In the genomic region with DNA sequence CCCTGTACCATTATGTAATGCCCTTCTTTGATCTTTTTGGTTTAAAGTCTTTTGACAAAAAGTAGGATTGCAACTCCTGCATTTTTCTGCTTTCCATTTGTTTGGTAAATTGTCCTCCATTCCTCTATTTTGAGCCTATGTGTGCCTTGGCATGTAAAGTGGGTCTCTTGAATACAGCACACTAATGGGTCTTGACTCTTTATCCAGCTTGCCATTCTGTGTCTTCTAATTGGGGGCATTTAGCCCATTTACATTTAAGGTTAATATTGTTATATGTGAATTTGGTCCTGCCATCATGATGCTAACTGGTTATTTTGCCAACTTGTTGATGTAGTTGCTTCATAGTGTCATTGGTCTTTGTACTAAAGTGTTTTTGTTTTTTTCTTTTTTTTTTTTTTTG, we compare ENCODE assay signal across 25 cellular contexts.
"Had no signal": no experiment of that assay in that cellular context is flagged by ENCODE, and none has a peak within 500 bp of the region (broad histone marks: within the 10 kb centered on the region; RNA-seq: fewer than 3 reads in every experiment).

No MANE protein-coding gene starts in this region.

- H3K27me3 ChIP-seq: colonic mucosa, dorsolateral prefrontal cortex, esophagus squamous epithelium, gastrocnemius medialis, heart right ventricle, left lung had no signal

- FAIRE-seq: islet of Langerhans, keratinocyte had no signal

- H3K4me1 ChIP-seq: colonic mucosa, esophagus squamous epithelium, left lung had no signal

- ATAC-seq: esophagus mucosa; gastrocnemius medialis; heart right ventricle; left cardiac atrium; left lung; left ventricle myocardium superior; lower lobe of right lung; naive thymus-derived CD4-positive, alpha-beta T cell; natural killer cell had no signal

- H3K27ac Mint-ChIP-seq: naive thymus-derived CD4-positive, alpha-beta T cell; natural killer cell had no signal

- H3K9me3 ChIP-seq: colonic mucosa had no signal

- H3K27me3 Mint-ChIP-seq: naive thymus-derived CD4-positive, alpha-beta T cell had no signal

- DNase-seq: colonic mucosa; dermis blood vessel endothelial cell; dorsolateral prefrontal cortex; effector CD4-positive, alpha-beta T cell; effector memory CD4-positive, alpha-beta T cell; esophagus squamous epithelium; foreskin fibroblast; foreskin melanocyte; gastrocnemius medialis; glutamatergic neuron; head of caudate nucleus; heart right ventricle; hippocampal formation; left cardiac atrium; left lung; left ventricle myocardium superior; lower lobe of right lung; mesendoderm; midbrain; naive thymus-derived CD4-positive, alpha-beta T cell; natural killer cell had no signal

- H3K4me3 Mint-ChIP-seq: naive thymus-derived CD4-positive, alpha-beta T cell; natural killer cell had no signal

- H3K27ac ChIP-seq: colonic mucosa, dorsolateral prefrontal cortex, epithelial cell of prostate, esophagus squamous epithelium, gastrocnemius medialis, heart right ventricle, left lung, lower lobe of right lung had no signal

- H3K36me3 ChIP-seq: colonic mucosa, lower lobe of right lung had no signal

- H3K4me3 ChIP-seq: colonic mucosa, dorsolateral prefrontal cortex, esophagus squamous epithelium, gastrocnemius medialis, heart right ventricle, left lung, lower lobe of right lung had no signal
